8 cellular contexts compared by ENCODE assay signal in genomic region chr9:92634712-92635605, GRCh38. TPM values are rescaled to one million over a fixed set of nuclear protein-coding genes. Genes with fewer than 3 reads are reported as not detected.
A peak's percentile ranks its signal among the peaks of the same experiment; 100 is the strongest.
DNase-seq lines count a peak whose midpoint lies in the region; ATAC-seq and TF ChIP-seq lines count a peak whose summit lies in the region.

No MANE protein-coding gene starts in this region.

- H3K36me3 ChIP-seq in mucosa of descending colon (ENCODE audit: low read depth) = peaks cover 4% of the 10 kb centered on the region

- no peaks in the 10 kb centered on the region for H3K9me3 ChIP-seq in mucosa of descending colon

- ATAC-seq in HG02588 (IDR thresholded peaks at IDR 0.05; ENCODE audit: unreplicated experiment) (peak; percentile 60), mucosa of descending colon (peak; percentile 91)

- intact Hi-C loops in mucosa of descending colon (cut with DNase I, micrococcal nuclease) = loop anchor here in 1 of 2 donors (10.0 kb wide), 1 partner anchor 290 kb away; no protein-coding TSS in a partner anchor

- no peaks in the 10 kb centered on the region for H3K4me1 ChIP-seq in mucosa of descending colon (ENCODE audit: low read depth)

- TF ChIP-seq CTCF in epithelial cell of esophagus (IDR thresholded peaks at IDR 0.05; ENCODE audit: insufficient read depth, low read depth, low read length, missing control alignments) = peak; percentile 95
- TF ChIP-seq CTCF in mucosa of descending colon (IDR thresholded peaks at IDR 0.05) = peak; percentile 76

- DNase-seq in COR-L47 (lab: John Stamatoyannopoulos, UW) (peak; percentile 40), NOMO-1 treated with dmso at 0.1 percent for 144 hours (lab: John Stamatoyannopoulos, UW; ENCODE audit: unreplicated experiment) (peak; percentile 31), epithelial cell of esophagus (ENCODE audit: low read depth) (peak; percentile 73), mucosa of descending colon (peak; percentile 72 to 87 (median 83)), NCI-H1048 (lab: John Stamatoyannopoulos, UW) (no peak)
- peak; percentile 18 for DNase-seq in activated CD8-positive, alpha-beta memory T cell treated with anti-CD3 and anti-CD28 coated beads, Interleukin-2, amount 50 U/mL, for 24 hours (ENCODE audit: extremely low read depth)
- DNase-seq in stimulated activated CD8-positive, alpha-beta memory T cell treated with anti-CD3 and anti-CD28 coated beads, Interleukin-7, amount 100 ng/mL, for 4 hours (ENCODE audit: low read depth in 2 of 2) = peak; percentile 16 to 19

- no peak overlapping the region for H3K4me3 ChIP-seq in epithelial cell of esophagus (ENCODE audit: low read length)
- no peak overlapping the region for H3K4me3 ChIP-seq in mucosa of descending colon

RNA-seq across cellular contexts. Expression of gene IPPK, which starts 35.0 kb away (rescaled TPM):
- total RNA-seq in mucosa of descending colon = 1 to 10 TPM; 6.8 to 9.0 (median 7.7) TPM
